In the genomic region with DNA sequence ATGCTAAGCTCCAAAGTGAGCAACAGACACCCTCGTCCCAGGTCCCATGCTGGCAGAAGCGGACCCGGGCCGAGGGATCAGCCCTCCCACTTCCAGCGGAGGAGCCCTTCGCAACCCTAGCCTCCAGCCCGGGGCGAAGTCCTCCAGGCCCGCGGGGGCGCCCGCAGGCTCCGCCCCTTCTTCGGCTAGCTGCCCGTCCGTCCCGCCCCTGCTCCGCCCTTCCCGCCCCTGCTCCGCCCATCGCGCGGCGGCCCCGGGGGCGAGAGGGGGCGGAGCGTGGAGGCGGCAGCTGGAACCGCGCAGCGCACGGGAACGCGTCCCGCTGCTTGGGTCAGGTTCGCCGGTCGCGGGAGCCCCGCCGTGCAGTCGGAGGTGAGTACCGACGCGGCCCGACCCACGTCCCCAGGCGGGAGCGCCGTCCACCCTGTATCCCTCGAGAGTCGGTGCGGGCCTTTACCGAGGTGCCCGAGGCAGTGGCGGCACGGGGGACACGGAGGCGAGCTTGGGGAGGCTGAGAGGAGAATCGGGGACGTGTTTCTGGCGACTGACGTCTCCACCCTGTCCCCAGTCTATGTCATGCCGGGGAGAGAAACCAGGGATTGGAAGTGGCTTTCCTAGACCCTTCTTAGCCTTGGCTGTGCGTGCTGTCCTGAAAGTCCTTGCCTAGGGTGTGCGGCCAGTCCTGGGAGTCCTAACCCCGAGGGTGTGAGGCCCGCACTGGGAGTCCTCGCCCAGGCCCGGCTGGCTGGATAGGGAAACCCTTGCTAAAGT, we compare ENCODE assay signal across 1 cellular context.
TF ChIP-seq lines count a peak whose summit lies in the region.

TSS of gene ACO1 (plus strand) at position 280 of the 771 bp plus-strand sequence. CDS start 20,864 bp downstream, outside the sequence.

TF ChIP-seq in HepG2, 621 proteins besides CTCF, POLR2A, EP300 and RAD21 (continued from another document and continues in another):
- peak; percentile 60; the same call in 1 of the 2 replicates for TF ChIP-seq BRF2 (CRISPR knock-in tag; IDR thresholded peaks at IDR 0.05)
- TF ChIP-seq ZNF770 (CRISPR knock-in tag; IDR thresholded peaks at IDR 0.05) = peak; percentile 73
- TF ChIP-seq, protein P1, sequence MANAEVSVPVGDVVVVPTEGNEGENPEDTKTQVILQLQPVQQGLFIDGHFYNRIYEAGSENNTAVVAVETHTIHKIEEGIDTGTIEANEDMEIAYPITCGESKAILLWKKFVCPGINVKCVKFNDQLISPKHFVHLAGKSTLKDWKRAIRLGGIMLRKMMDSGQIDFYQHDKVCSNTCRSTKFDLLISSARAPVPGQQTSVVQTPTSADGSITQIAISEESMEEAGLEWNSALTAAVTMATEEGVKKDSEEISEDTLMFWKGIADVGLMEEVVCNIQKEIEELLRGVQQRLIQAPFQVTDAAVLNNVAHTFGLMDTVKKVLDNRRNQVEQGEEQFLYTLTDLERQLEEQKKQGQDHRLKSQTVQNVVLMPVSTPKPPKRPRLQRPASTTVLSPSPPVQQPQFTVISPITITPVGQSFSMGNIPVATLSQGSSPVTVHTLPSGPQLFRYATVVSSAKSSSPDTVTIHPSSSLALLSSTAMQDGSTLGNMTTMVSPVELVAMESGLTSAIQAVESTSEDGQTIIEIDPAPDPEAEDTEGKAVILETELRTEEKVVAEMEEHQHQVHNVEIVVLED (CRISPR knock-in tag; IDR thresholded peaks at IDR 0.05; ENCODE audit: borderline replicate concordance) = peak; percentile 78
- peak; percentile 67 for TF ChIP-seq MED8 (CRISPR knock-in tag; IDR thresholded peaks at IDR 0.05; ENCODE audit: insufficient replicate concordance)
- no peak for TF ChIP-seq ZFP62 (CRISPR knock-in tag; IDR thresholded peaks at IDR 0.05)
- TF ChIP-seq XRCC5 (optimal IDR thresholded peaks at IDR 0.05; ENCODE audit: low read length) = peak; percentile 65
- TF ChIP-seq, protein P2, sequence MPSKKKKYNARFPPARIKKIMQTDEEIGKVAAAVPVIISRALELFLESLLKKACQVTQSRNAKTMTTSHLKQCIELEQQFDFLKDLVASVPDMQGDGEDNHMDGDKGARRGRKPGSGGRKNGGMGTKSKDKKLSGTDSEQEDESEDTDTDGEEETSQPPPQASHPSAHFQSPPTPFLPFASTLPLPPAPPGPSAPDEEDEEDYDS (CRISPR knock-in tag; IDR thresholded peaks at IDR 0.05) = peak; percentile 76
- TF ChIP-seq ATF1 (CRISPR knock-in tag; IDR thresholded peaks at IDR 0.05) = no peak
- TF ChIP-seq ZBTB7A (CRISPR knock-in tag; IDR thresholded peaks at IDR 0.05) = no peak
- 0 out of 2 replicates have a peak, but pooled peaks have one; percentile 62 for TF ChIP-seq ESRRA (CRISPR knock-in tag; IDR thresholded peaks at IDR 0.05; ENCODE audit: low read depth)
- peak; percentile 17; the same call in 1 of the 2 replicates for TF ChIP-seq BCL6 (CRISPR knock-in tag; IDR thresholded peaks at IDR 0.05)
- TF ChIP-seq SKIL (CRISPR knock-in tag; IDR thresholded peaks at IDR 0.05; ENCODE audit: borderline replicate concordance) = peak; percentile 61
- TF ChIP-seq ZNF225 (CRISPR knock-in tag; IDR thresholded peaks at IDR 0.05) = peak; percentile 93
- peak; percentile 64; the same call in 1 of the 2 replicates for TF ChIP-seq SRY (CRISPR knock-in tag; IDR thresholded peaks at IDR 0.05)
- no peak for TF ChIP-seq HDAC6 (IDR thresholded peaks at IDR 0.05; ENCODE audit: low read depth, low read length)
- TF ChIP-seq ZBTB38 (CRISPR knock-in tag; IDR thresholded peaks at IDR 0.05) = peak; percentile 87
- TF ChIP-seq ZNF784 (CRISPR knock-in tag; IDR thresholded peaks at IDR 0.05; ENCODE audit: borderline replicate concordance) = peak; percentile 92; the same call in 1 of the 2 replicates
- TF ChIP-seq GTF3A (CRISPR knock-in tag; conservative IDR thresholded peaks at IDR 0.05) = no peak
- peak; percentile 95 for TF ChIP-seq ZNF850 (CRISPR knock-in tag; conservative IDR thresholded peaks at IDR 0.05)
- no peak for TF ChIP-seq MLLT10 (CRISPR knock-in tag; IDR thresholded peaks at IDR 0.05)
- peak; percentile 30; the same call in 1 of the 2 replicates for TF ChIP-seq ZNF841 (CRISPR knock-in tag; IDR thresholded peaks at IDR 0.05; ENCODE audit: borderline replicate concordance)
- peak; percentile 60; the same call in 1 of the 2 replicates for TF ChIP-seq ARHGAP35 (CRISPR knock-in tag; IDR thresholded peaks at IDR 0.05; ENCODE audit: borderline replicate concordance)
- peak; percentile 89; the same call in 1 of the 2 replicates for TF ChIP-seq ZSCAN31 (CRISPR knock-in tag; IDR thresholded peaks at IDR 0.05; ENCODE audit: low read depth)
- TF ChIP-seq ZGPAT (CRISPR knock-in tag; IDR thresholded peaks at IDR 0.05) = peak; percentile 91
- 0 out of 2 replicates have a peak, but pooled peaks have one; percentile 35 for TF ChIP-seq PHF20 (CRISPR knock-in tag; IDR thresholded peaks at IDR 0.05)
- TF ChIP-seq CCAR2 (optimal IDR thresholded peaks at IDR 0.05; ENCODE audit: low read depth, low read length) = peak; percentile 55
- TF ChIP-seq HNRNPH1 (optimal IDR thresholded peaks at IDR 0.05; ENCODE audit: low read depth, low read length) = no peak
- peak; percentile 21; the same call in 1 of the 2 replicates for TF ChIP-seq JDP2 (CRISPR knock-in tag; IDR thresholded peaks at IDR 0.05; ENCODE audit: borderline replicate concordance)
- no peak for TF ChIP-seq MAFG (CRISPR knock-in tag; IDR thresholded peaks at IDR 0.05)
- TF ChIP-seq U2AF1 (optimal IDR thresholded peaks at IDR 0.05; ENCODE audit: low read depth, low read length) = peak; percentile 40
- TF ChIP-seq ZNF792 (CRISPR knock-in tag; IDR thresholded peaks at IDR 0.05) = 0 out of 2 replicates have a peak, but pooled peaks have one; percentile 43
- TF ChIP-seq ZHX1 (CRISPR knock-in tag; IDR thresholded peaks at IDR 0.05; ENCODE audit: low read depth) = peak; percentile 56; the same call in 1 of the 2 replicates
- TF ChIP-seq ATF7-NPFF (CRISPR knock-in tag; IDR thresholded peaks at IDR 0.05; ENCODE audit: low read depth) = peak; percentile 90
- no peak for TF ChIP-seq ZNF331 (CRISPR knock-in tag; IDR thresholded peaks at IDR 0.05)
- TF ChIP-seq NFYB (CRISPR knock-in tag; IDR thresholded peaks at IDR 0.05) = no peak
- TF ChIP-seq SMARCC2 (IDR thresholded peaks at IDR 0.05) = no peak
- TF ChIP-seq ZBTB2 (CRISPR knock-in tag; IDR thresholded peaks at IDR 0.05; ENCODE audit: low read depth) = peak; percentile 95
- peak; percentile 32 for TF ChIP-seq TEAD3 (CRISPR knock-in tag; optimal IDR thresholded peaks at IDR 0.05; ENCODE audit: borderline replicate concordance)
- TF ChIP-seq SCMH1 (CRISPR knock-in tag; IDR thresholded peaks at IDR 0.05; ENCODE audit: borderline replicate concordance) = no peak
